In genomic region chr6:44470106-44470446, GRCh38 we compare ENCODE assay signal across 10 cellular contexts.
A peak's percentile ranks its signal among the peaks of the same experiment; 100 is the strongest.
DNase-seq lines count a peak whose midpoint lies in the region; ATAC-seq and TF ChIP-seq lines count a peak whose summit lies in the region.
"Had no signal": no experiment of that assay in that cellular context is flagged by ENCODE, and none has a peak within 500 bp of the region (broad histone marks: within the 10 kb centered on the region; RNA-seq: fewer than 3 reads in every experiment).

No MANE protein-coding gene starts in this region.

- ATAC-seq in GM19463 (IDR thresholded peaks at IDR 0.05; ENCODE audit: unreplicated experiment) (peak; percentile 12), PC-3 (no peak)
- no peak for ATAC-seq in CD4-positive, alpha-beta T cell (ENCODE audit: poor library complexity)

- H2AFZ ChIP-seq in PC-3 (ENCODE audit: low read length) = 0 out of 2 replicates have a peak overlapping the region, but pooled peaks have one; percentile 13
- H2AFZ ChIP-seq in osteoblast (ENCODE audit: low read length) = no peak overlapping the region

- TF ChIP-seq CTCF in PC-3 (conservative IDR thresholded peaks at IDR 0.05; ENCODE audit: low read depth, low read length) = peak; percentile 27; the same call in 1 of the 2 replicates
- peak; percentile 12 for TF ChIP-seq CTCF in osteoblast (IDR thresholded peaks at IDR 0.05; ENCODE audit: extremely low read depth, low read depth, low read length)
- no peak for TF ChIP-seq CTCF in Peyer's patch (IDR thresholded peaks at IDR 0.05)
- TF ChIP-seq CTCF in progenitor cell of endocrine pancreas (IDR thresholded peaks at IDR 0.05; ENCODE audit: unreplicated experiment) = no peak
- no peak for TF ChIP-seq CTCF in CD4-positive, alpha-beta T cell (IDR thresholded peaks at IDR 0.05)
- TF ChIP-seq CTCF in testis (IDR thresholded peaks at IDR 0.05) = no peak

- no peaks in the 10 kb centered on the region for H3F3A ChIP-seq in PC-3 (ENCODE audit: low read length, unreplicated experiment)

- H3K36me3 Mint-ChIP-seq in progenitor cell of endocrine pancreas (ENCODE audit: insufficient read depth) = no peaks in the 10 kb centered on the region
- H3K36me3 Mint-ChIP-seq in CD4-positive, alpha-beta T cell (ENCODE audit: low read depth) = no peaks in the 10 kb centered on the region

- no peak overlapping the region for H3K4me3 Mint-ChIP-seq in progenitor cell of endocrine pancreas (ENCODE audit: low read depth)
- no peak overlapping the region for H3K4me3 Mint-ChIP-seq in CD4-positive, alpha-beta T cell
- H3K4me3 Mint-ChIP-seq: activated naive CD8-positive, alpha-beta T cell treated with anti-CD3 and anti-CD28 coated beads, Interleukin-2, amount 50 U/mL, for 24 hours had no signal

- CTCF ChIA-PET in PC-3 (lab: Charles Lee) = no interaction called here
- CTCF ChIA-PET in CD4-positive, alpha-beta T cell (lab: Charles Lee) = interaction anchor here (0.7 to 1.7 kb wide), 3 partner anchors 10 to 1452 kb away, joined by 3 to 5 read pairs (median 4); no protein-coding TSS in a partner anchor

- H3K79me2 ChIP-seq in PC-3 (ENCODE audit: low read length) = no peaks in the 10 kb centered on the region
- H3K79me2 ChIP-seq in osteoblast (ENCODE audit: insufficient read depth, low read length) = no peaks in the 10 kb centered on the region

- intact Hi-C loops in PC-3 (cut with micrococcal nuclease) (no loop called here), testis (cut with DNase I; ENCODE audit: low total_unique reads) (no loop called here)
- intact Hi-C loops in CD4-positive, alpha-beta T cell (cut with DNase I, micrococcal nuclease) = loop anchor here (10.0 kb wide), 2 partner anchors 185 to 945 kb away; no protein-coding TSS in a partner anchor

- H3K9me2 ChIP-seq in PC-3 (replicated peaks; ENCODE audit: low read length) = no peaks in the 10 kb centered on the region

- H3K36me3 ChIP-seq in PC-3 (ENCODE audit: low read depth, low read length) = no peaks in the 10 kb centered on the region
- no peaks in the 10 kb centered on the region for H3K36me3 ChIP-seq in osteoblast (ENCODE audit: insufficient read depth, low read length)
- no peaks in the 10 kb centered on the region for H3K36me3 ChIP-seq in Peyer's patch
- no peaks in the 10 kb centered on the region for H3K36me3 ChIP-seq in testis (ENCODE audit: low read depth, missing control alignments)

- H3K27ac Mint-ChIP-seq in progenitor cell of endocrine pancreas = no peak overlapping the region
- H3K27ac Mint-ChIP-seq in CD4-positive, alpha-beta T cell = no peak overlapping the region
- H3K27ac Mint-ChIP-seq: activated naive CD8-positive, alpha-beta T cell treated with anti-CD3 and anti-CD28 coated beads, Interleukin-2, amount 50 U/mL, for 24 hours had no signal

- peaks cover 12% of the 10 kb centered on the region for H3K4me1 ChIP-seq in PC-3 (ENCODE audit: insufficient read depth, low read length)
- H3K4me1 ChIP-seq in osteoblast (ENCODE audit: insufficient read depth, low read length) = no peaks in the 10 kb centered on the region
- no peaks in the 10 kb centered on the region for H3K4me1 ChIP-seq in Peyer's patch
- peaks cover 7% of the 10 kb centered on the region for H3K4me1 ChIP-seq in testis

- no TSS peak for BruUV-seq in PC-3 (replicated peaks; lab: Mats Ljungman, UMichigan)

- TF ChIP-seq POLR2A in Peyer's patch (IDR thresholded peaks at IDR 0.05) (no peak), testis (IDR thresholded peaks at IDR 0.05) (no peak)

- no peaks in the 10 kb centered on the region for H3K9me3 Mint-ChIP-seq in progenitor cell of endocrine pancreas (ENCODE audit: low read depth)
- no peaks in the 10 kb centered on the region for H3K9me3 Mint-ChIP-seq in CD4-positive, alpha-beta T cell
- H3K9me3 Mint-ChIP-seq: activated naive CD8-positive, alpha-beta T cell treated with anti-CD3 and anti-CD28 coated beads, Interleukin-2, amount 50 U/mL, for 24 hours had no signal

- H3K27me3 ChIP-seq in PC-3 (ENCODE audit: low read length) (no peaks in the 10 kb centered on the region), osteoblast (ENCODE audit: insufficient read depth, low read length) (peaks cover 5% of the 10 kb centered on the region), Peyer's patch (no peaks in the 10 kb centered on the region), testis (no peaks in the 10 kb centered on the region)
- H3K27me3 ChIP-seq in CD4-positive, alpha-beta T cell (ENCODE audit: control insufficient read depth, insufficient read depth, low read length) = no peaks in the 10 kb centered on the region

- H3K4me3 ChIP-seq in PC-3 (ENCODE audit: low read length) = no peak overlapping the region
- no peak overlapping the region for H3K4me3 ChIP-seq in osteoblast (ENCODE audit: insufficient read depth, low read length)
- H3K4me3 ChIP-seq in Peyer's patch = no peak overlapping the region
- no peak overlapping the region for H3K4me3 ChIP-seq in testis
- H3K4me3 ChIP-seq: SK-N-MC had no signal

- DNase-seq in NCI-H1694 treated with DMSO at 0.1 percent for 48 hours (lab: John Stamatoyannopoulos, UW) (peak; percentile 79), PC-3 (no peak), osteoblast (ENCODE audit: insufficient read length, low spot score, missing footprints) (no peak), Peyer's patch (no peak), progenitor cell of endocrine pancreas (ENCODE audit: low spot score, unreplicated experiment) (no peak), testis (no peak)
- DNase-seq in CD4-positive, alpha-beta T cell = no peak

- H3K9me3 ChIP-seq in PC-3 (ENCODE audit: low read length) = no peaks in the 10 kb centered on the region
- no peaks in the 10 kb centered on the region for H3K9me3 ChIP-seq in osteoblast (ENCODE audit: low read depth, low read length)
- H3K9me3 ChIP-seq in Peyer's patch = no peaks in the 10 kb centered on the region
- H3K9me3 ChIP-seq in CD4-positive, alpha-beta T cell (ENCODE audit: control insufficient read depth, low read length) = no peaks in the 10 kb centered on the region
- H3K9me3 ChIP-seq in testis = no peaks in the 10 kb centered on the region

- peaks cover 6% of the 10 kb centered on the region for H3K4me1 Mint-ChIP-seq in progenitor cell of endocrine pancreas (ENCODE audit: low read depth)
- peaks cover 1% of the 10 kb centered on the region for H3K4me1 Mint-ChIP-seq in CD4-positive, alpha-beta T cell (ENCODE audit: low read depth)
- H3K4me1 Mint-ChIP-seq: activated naive CD8-positive, alpha-beta T cell treated with anti-CD3 and anti-CD28 coated beads, Interleukin-2, amount 50 U/mL, for 24 hours had no signal

- H3K4me2 ChIP-seq in PC-3 (ENCODE audit: low read length) = no peak overlapping the region
- H3K4me2 ChIP-seq in osteoblast (ENCODE audit: insufficient read depth, low read length) = no peak overlapping the region

- H3K27ac ChIP-seq in PC-3 (ENCODE audit: low read length) = no peak overlapping the region
- H3K27ac ChIP-seq in osteoblast (ENCODE audit: low read depth, low read length) = no peak overlapping the region
- no peak overlapping the region for H3K27ac ChIP-seq in Peyer's patch
- H3K27ac ChIP-seq in CD4-positive, alpha-beta T cell (ENCODE audit: low read depth, low read length) = no peak overlapping the region
- H3K27ac ChIP-seq in testis = no peak overlapping the region
- H3K27ac ChIP-seq: SK-N-MC had no signal

- no peak overlapping the region for H3K9ac ChIP-seq in PC-3 (ENCODE audit: low read length)

- peaks cover 15% of the 10 kb centered on the region for H3K27me3 Mint-ChIP-seq in progenitor cell of endocrine pancreas
- peaks cover 8% of the 10 kb centered on the region for H3K27me3 Mint-ChIP-seq in CD4-positive, alpha-beta T cell

- H4K20me1 ChIP-seq in PC-3 (ENCODE audit: low read length) (no peaks in the 10 kb centered on the region), osteoblast (ENCODE audit: insufficient read depth, low read length) (no peaks in the 10 kb centered on the region)

- 62 to 68% methylated on average over 5 to 7 of the region's 7 CpGs for WGBS in testis, 2 donors

- POLR2A ChIA-PET in PC-3 (lab: Charles Lee; ENCODE audit: unreplicated experiment) = no interaction called here
- POLR2A ChIA-PET in CD4-positive, alpha-beta T cell (lab: Charles Lee) = no interaction called here

Comparison
In these comparisons a context has a peak if more than half of its experiments do, and no peak if none do; other contexts are left out.
1. CTCF ChIP-seq: peak in PC-3 (single experiment) and osteoblast (single experiment); none in Peyer's patch (0 of 6), progenitor cell of endocrine pancreas (single experiment), CD4-positive, alpha-beta T cell (single experiment) and testis (0 of 3).
2. intact Hi-C loops: an anchor here in CD4-positive, alpha-beta T cell (10.0 kb wide); none called in PC-3 and testis.